In the genomic region with DNA sequence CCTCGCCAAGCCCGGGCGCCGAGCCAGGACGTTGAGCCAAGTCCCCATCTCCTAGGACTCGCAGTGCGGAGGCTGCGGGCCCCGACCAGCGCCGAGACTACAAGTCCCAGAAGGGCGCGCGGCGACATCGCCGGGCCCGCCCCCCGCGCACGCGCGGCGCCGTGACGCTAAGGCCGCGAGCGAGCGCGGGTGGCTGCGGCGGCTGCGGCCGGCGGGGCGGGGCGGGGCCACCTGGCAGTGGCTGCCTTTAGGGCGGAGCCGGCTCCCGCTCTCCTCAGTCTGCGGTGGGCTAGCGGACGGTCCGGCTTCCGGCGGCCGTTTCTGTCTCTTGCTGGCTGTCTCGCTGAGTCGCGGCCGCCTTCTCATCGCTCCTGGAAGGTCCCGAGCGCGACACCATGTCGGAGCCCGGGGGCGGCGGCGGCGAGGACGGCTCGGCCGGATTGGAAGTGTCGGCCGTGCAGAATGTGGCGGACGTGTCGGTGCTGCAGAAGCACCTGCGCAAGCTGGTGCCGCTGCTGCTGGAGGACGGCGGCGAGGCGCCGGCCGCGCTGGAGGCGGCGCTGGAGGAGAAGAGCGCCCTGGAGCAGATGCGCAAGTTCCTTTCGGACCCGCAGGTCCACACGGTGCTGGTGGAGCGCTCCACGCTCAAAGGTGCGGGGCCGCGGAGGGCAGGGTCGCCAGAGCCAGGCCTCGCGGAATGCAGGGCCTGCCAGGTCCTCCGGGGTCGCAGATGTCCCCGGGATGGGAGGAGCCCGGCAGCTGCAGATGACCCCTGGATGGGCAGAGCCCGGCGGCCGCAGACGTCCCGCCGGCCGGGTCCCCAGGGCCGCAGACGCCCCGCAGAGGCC, we compare ENCODE assay signal across 8 cellular contexts. TPM values are rescaled to one million over a fixed set of nuclear protein-coding genes. Genes with fewer than 3 reads are reported as not detected.
DNase-seq lines count a peak whose midpoint lies in the region; ATAC-seq, FAIRE-seq and TF ChIP-seq lines count a peak whose summit lies in the region.

A gene (plus strand): TSS at position 277 of the 848 bp plus-strand sequence. CDS start 119 bp downstream, at position 396.

- H3K27ac Mint-ChIP-seq in activated T-helper 17 cell treated with anti-CD3 and anti-CD28 coated beads, Interleukin-2, amount 50 U/mL, for 72 hours = peak within 1 kb of the TSS; percentile 87
- H3K27ac Mint-ChIP-seq in naive thymus-derived CD4-positive, alpha-beta T cell = peak within 1 kb of the TSS; percentile 76 to 93 (median 91)
- H3K27ac Mint-ChIP-seq in stimulated activated effector memory CD8-positive, alpha-beta T cell treated with anti-CD3 and anti-CD28 coated beads, Interleukin-12 subunit alpha, Interleukin-12 subunit beta, amount 100 ng/mL, for 72 hours = peak within 1 kb of the TSS; percentile 88

- FAIRE-seq in H54 (lab: Jason Lieb, UNC) = peak; percentile 83

- peak within 1 kb of the TSS; percentile 86 for H3K4me3 Mint-ChIP-seq in activated T-helper 17 cell treated with anti-CD3 and anti-CD28 coated beads, Interleukin-2, amount 50 U/mL, for 72 hours
- H3K4me3 Mint-ChIP-seq in naive thymus-derived CD4-positive, alpha-beta T cell = peak within 1 kb of the TSS; percentile 85 to 92 (median 90)
- H3K4me3 Mint-ChIP-seq in stimulated activated effector memory CD8-positive, alpha-beta T cell treated with anti-CD3 and anti-CD28 coated beads, Interleukin-12 subunit alpha, Interleukin-12 subunit beta, amount 100 ng/mL, for 72 hours = peak within 1 kb of the TSS; percentile 82

- intact Hi-C loops in naive thymus-derived CD4-positive, alpha-beta T cell (cut with micrococcal nuclease) = loop anchor here (1.0 to 5.0 kb wide), 12 partner anchors 16 to 473 kb away; a partner anchor contains a TSS

- peak within 1 kb of the TSS; percentile 94 for H3K4me2 ChIP-seq in fibroblast of lung (ENCODE audit: extremely low read depth, insufficient read depth, low read length)

- H3K9me3 Mint-ChIP-seq in activated T-helper 17 cell treated with anti-CD3 and anti-CD28 coated beads, Interleukin-2, amount 50 U/mL, for 72 hours = no peaks in the 10 kb centered on the region
- H3K9me3 Mint-ChIP-seq in naive thymus-derived CD4-positive, alpha-beta T cell = no peaks in the 10 kb centered on the region
- H3K9me3 Mint-ChIP-seq in stimulated activated effector memory CD8-positive, alpha-beta T cell treated with anti-CD3 and anti-CD28 coated beads, Interleukin-12 subunit alpha, Interleukin-12 subunit beta, amount 100 ng/mL, for 72 hours = no peaks in the 10 kb centered on the region

- no peaks in the 10 kb centered on the region for H4K20me1 ChIP-seq in fibroblast of lung (ENCODE audit: control insufficient read depth, extremely low read depth, insufficient read depth, low read length)

- H3K9ac ChIP-seq in fibroblast of lung (ENCODE audit: insufficient read depth, low read length) = peak within 1 kb of the TSS; percentile 91

- no peaks in the 10 kb centered on the region for H3K27me3 ChIP-seq in RWPE2 (ENCODE audit: insufficient read depth, poor library complexity, severe bottlenecking)
- no peaks in the 10 kb centered on the region for H3K27me3 ChIP-seq in fibroblast of lung (ENCODE audit: control insufficient read depth, insufficient read depth, low read length)
- H3K27me3 ChIP-seq in naive thymus-derived CD4-positive, alpha-beta T cell (ENCODE audit: control insufficient read depth in 2 of 2, insufficient read depth in 2 of 2, low read length in 2 of 2) = no peaks in the 10 kb centered on the region

- H2AFZ ChIP-seq in fibroblast of lung (ENCODE audit: low read length) = peak within 1 kb of the TSS; percentile 75

- TF ChIP-seq POLR2A in H54 (IDR thresholded peaks at IDR 0.05; ENCODE audit: low read depth, low read length) = peak; percentile 94

- CTCF ChIA-PET in naive thymus-derived CD4-positive, alpha-beta T cell (lab: Charles Lee) = interaction anchor here (1.0 kb wide), 1 partner anchor 131 kb away, joined by 3 read pairs; no protein-coding TSS in a partner anchor

- peaks cover 53% of the 10 kb centered on the region for H3K79me2 ChIP-seq in fibroblast of lung (ENCODE audit: control insufficient read depth, insufficient read depth, low read length)

- DNase-seq in Daoy (ENCODE audit: low read depth) (peak; percentile 98), H54 (ENCODE audit: insufficient read length, low spot score) (peak; percentile 72), M059J (ENCODE audit: low read depth) (peak; percentile 79), RWPE2 (ENCODE audit: low spot score) (peak; percentile 91), fibroblast of lung (ENCODE audit: low read depth in 2 of 2) (peak; percentile 96 to 97)
- DNase-seq in naive thymus-derived CD4-positive, alpha-beta T cell = peak; percentile 82 to 94 (median 90)
- DNase-seq in stimulated activated effector memory CD8-positive, alpha-beta T cell treated with anti-CD3 and anti-CD28 coated beads, Interleukin-12 subunit alpha, Interleukin-12 subunit beta, amount 100 ng/mL, for 72 hours (ENCODE audit: low spot score in 2 of 2) = peak; percentile 89 to 92

- peaks cover 29% of the 10 kb centered on the region for H3K4me1 Mint-ChIP-seq in activated T-helper 17 cell treated with anti-CD3 and anti-CD28 coated beads, Interleukin-2, amount 50 U/mL, for 72 hours
- peaks cover 33 to 55% (median 50%) of the 10 kb centered on the region in 7 donors for H3K4me1 Mint-ChIP-seq in naive thymus-derived CD4-positive, alpha-beta T cell
- H3K4me1 Mint-ChIP-seq in stimulated activated effector memory CD8-positive, alpha-beta T cell treated with anti-CD3 and anti-CD28 coated beads, Interleukin-12 subunit alpha, Interleukin-12 subunit beta, amount 100 ng/mL, for 72 hours = peaks cover 32% of the 10 kb centered on the region

- ATAC-seq in RWPE2 (ENCODE audit: low read depth) = peak; percentile 79
- ATAC-seq in activated T-helper 17 cell treated with anti-CD3 and anti-CD28 coated beads, Interleukin-2, amount 50 U/mL, for 72 hours (replicated peaks) = peak; percentile 89
- peak; percentile 94 for ATAC-seq in naive thymus-derived CD4-positive, alpha-beta T cell
- peak; percentile 91 for ATAC-seq in stimulated activated effector memory CD8-positive, alpha-beta T cell treated with anti-CD3 and anti-CD28 coated beads, Interleukin-12 subunit alpha, Interleukin-12 subunit beta, amount 100 ng/mL, for 72 hours

- H3K36me3 Mint-ChIP-seq in activated T-helper 17 cell treated with anti-CD3 and anti-CD28 coated beads, Interleukin-2, amount 50 U/mL, for 72 hours (ENCODE audit: low read depth) = peaks cover 32% of the 10 kb centered on the region
- peaks cover 0 to 7% (median 6%) of the 10 kb centered on the region in 5 donors for H3K36me3 Mint-ChIP-seq in naive thymus-derived CD4-positive, alpha-beta T cell
- H3K36me3 Mint-ChIP-seq in stimulated activated effector memory CD8-positive, alpha-beta T cell treated with anti-CD3 and anti-CD28 coated beads, Interleukin-12 subunit alpha, Interleukin-12 subunit beta, amount 100 ng/mL, for 72 hours = peaks cover 27% of the 10 kb centered on the region

- H3K9me3 ChIP-seq in RWPE2 (ENCODE audit: severe bottlenecking) = no peaks in the 10 kb centered on the region
- H3K9me3 ChIP-seq in fibroblast of lung (ENCODE audit: control insufficient read depth, insufficient read depth, low read depth, low read length) = no peaks in the 10 kb centered on the region
- no peaks in the 10 kb centered on the region for H3K9me3 ChIP-seq in naive thymus-derived CD4-positive, alpha-beta T cell (ENCODE audit: control insufficient read depth in 2 of 3, low read length in 3 of 3)

- no peak for TF ChIP-seq CTCF in RWPE2 (IDR thresholded peaks at IDR 0.05; ENCODE audit: poor library complexity, severe bottlenecking)
- TF ChIP-seq CTCF in fibroblast of lung (conservative IDR thresholded peaks at IDR 0.05 in 1 of 2, IDR thresholded peaks at IDR 0.05 in 1 of 2; ENCODE audit: low read depth in 1 of 2, low read length in 2 of 2) = no peak

- H3K4me1 ChIP-seq in RWPE2 (ENCODE audit: insufficient read depth, poor library complexity, severe bottlenecking) = peaks cover 26% of the 10 kb centered on the region
- H3K4me1 ChIP-seq in fibroblast of lung (ENCODE audit: control insufficient read depth, extremely low read depth, insufficient read depth, low read length) = peaks cover 21% of the 10 kb centered on the region
- H3K4me1 ChIP-seq in naive thymus-derived CD4-positive, alpha-beta T cell (ENCODE audit: control insufficient read depth in 2 of 2, insufficient read depth in 2 of 2, low read length in 2 of 2) = peaks cover 20% of the 10 kb centered on the region in 2 donors

- H3K27me3 Mint-ChIP-seq in activated T-helper 17 cell treated with anti-CD3 and anti-CD28 coated beads, Interleukin-2, amount 50 U/mL, for 72 hours = no peaks in the 10 kb centered on the region
- peaks cover 0 to 2% (median 0%) of the 10 kb centered on the region in 5 donors for H3K27me3 Mint-ChIP-seq in naive thymus-derived CD4-positive, alpha-beta T cell

- POLR2A ChIA-PET in naive thymus-derived CD4-positive, alpha-beta T cell (lab: Charles Lee) = interaction anchor here (0.6 to 2.0 kb wide), 8 partner anchors 9 to 124 kb away, joined by 3 to 11 read pairs (median 4); no protein-coding TSS in a partner anchor

- H3K27ac ChIP-seq in RWPE2 (ENCODE audit: poor library complexity, severe bottlenecking) (peak within 1 kb of the TSS; percentile 75), fibroblast of lung (ENCODE audit: insufficient read depth, low read length) (peak within 1 kb of the TSS; percentile 91)
- peak within 1 kb of the TSS; percentile 88 for H3K27ac ChIP-seq in naive thymus-derived CD4-positive, alpha-beta T cell (ENCODE audit: low read depth, low read length)

- H3K36me3 ChIP-seq in RWPE2 (ENCODE audit: low read depth) (peaks cover 34% of the 10 kb centered on the region), fibroblast of lung (ENCODE audit: control insufficient read depth, insufficient read depth, low read length) (peaks cover 3% of the 10 kb centered on the region)
- H3K36me3 ChIP-seq in naive thymus-derived CD4-positive, alpha-beta T cell (ENCODE audit: control insufficient read depth in 2 of 3, insufficient read depth in 3 of 3, low read length in 3 of 3) = peaks cover 0 to 11% (median 0%) of the 10 kb centered on the region in 3 experiments

- H3K4me3 ChIP-seq in RWPE2 (ENCODE audit: severe bottlenecking) (peak within 1 kb of the TSS; percentile 99), fibroblast of lung (replicated peaks in 1 of 4; ENCODE audit: control extremely low read depth in 1 of 4, insufficient read depth in 1 of 4, low read depth in 3 of 4, low read length in 4 of 4) (peak within 1 kb of the TSS; percentile 83 to 96 (median 95))
- H3K4me3 ChIP-seq in naive thymus-derived CD4-positive, alpha-beta T cell (ENCODE audit: low read length) = peak within 1 kb of the TSS; percentile 77

RNA-seq across cellular contexts. Expression of the gene that starts here (rescaled TPM):
- 219 and 264 TPM in 2 replicates for total RNA-seq in Daoy (2014; rRNA removed; shearing (Covaris generic))
- total RNA-seq in M059J (2014; rRNA removed; shearing (Covaris generic)) = 93.0 and 257 TPM in 2 replicates
- 100 to 1,000 TPM; 319 to 383 TPM for total RNA-seq in activated T-helper 17 cell treated with anti-CD3 and anti-CD28 coated beads, Interleukin-2, amount 50 U/mL, for 72 hours
- total RNA-seq in fibroblast of lung = 394 and 677 TPM in 2 replicates
- 128 and 186 TPM in 2 replicates for polyA plus RNA-seq in fibroblast of lung
- polyA plus RNA-seq in fibroblast of lung (2012) = 362 and 387 TPM in 2 replicates
- 1,364 and 1,482 TPM in 2 replicates for polyA minus RNA-seq in fibroblast of lung (ENCODE audit: low replicate concordance)
- 100 to 1,000 TPM; 252 to 310 (median 273) TPM for total RNA-seq in naive thymus-derived CD4-positive, alpha-beta T cell
- polyA plus RNA-seq in naive thymus-derived CD4-positive, alpha-beta T cell = 10 to 100 TPM; 28.9 to 39.8 TPM

Comparison
In these comparisons a context has a peak if more than half of its experiments do, and no peak if none do; other contexts are left out.
1. Peak in every context shown above with its lines: DNase-seq, ATAC-seq, H3K4me3 ChIP-seq and H3K27ac ChIP-seq.